In the genomic region with DNA sequence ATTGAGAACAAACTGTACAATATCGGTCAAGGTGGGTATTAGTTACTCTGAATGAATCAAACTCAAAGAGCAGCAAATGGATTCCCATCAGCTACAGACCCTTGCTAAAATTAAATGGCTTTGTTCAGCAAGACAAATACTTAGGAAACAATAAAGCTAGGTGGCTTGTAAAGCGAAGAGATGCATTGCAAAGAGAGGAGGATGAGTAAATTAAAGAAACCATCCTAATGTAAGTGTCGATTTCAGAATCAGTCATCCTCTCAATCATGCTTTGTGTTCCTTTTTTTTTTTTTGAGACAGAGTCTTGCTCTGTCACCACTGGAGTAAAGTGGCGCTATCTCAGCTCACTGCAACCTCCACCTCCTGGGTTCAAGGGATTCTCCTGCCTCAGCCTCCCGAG, we compare ENCODE assay signal across 1 cellular context.
TF ChIP-seq lines count a peak whose summit lies in the region.

No MANE protein-coding gene starts in this region.

TF ChIP-seq in GM12878, 131 proteins besides CTCF, POLR2A, EP300 and RAD21 (continued from another document):
- TF ChIP-seq, protein P1, sequence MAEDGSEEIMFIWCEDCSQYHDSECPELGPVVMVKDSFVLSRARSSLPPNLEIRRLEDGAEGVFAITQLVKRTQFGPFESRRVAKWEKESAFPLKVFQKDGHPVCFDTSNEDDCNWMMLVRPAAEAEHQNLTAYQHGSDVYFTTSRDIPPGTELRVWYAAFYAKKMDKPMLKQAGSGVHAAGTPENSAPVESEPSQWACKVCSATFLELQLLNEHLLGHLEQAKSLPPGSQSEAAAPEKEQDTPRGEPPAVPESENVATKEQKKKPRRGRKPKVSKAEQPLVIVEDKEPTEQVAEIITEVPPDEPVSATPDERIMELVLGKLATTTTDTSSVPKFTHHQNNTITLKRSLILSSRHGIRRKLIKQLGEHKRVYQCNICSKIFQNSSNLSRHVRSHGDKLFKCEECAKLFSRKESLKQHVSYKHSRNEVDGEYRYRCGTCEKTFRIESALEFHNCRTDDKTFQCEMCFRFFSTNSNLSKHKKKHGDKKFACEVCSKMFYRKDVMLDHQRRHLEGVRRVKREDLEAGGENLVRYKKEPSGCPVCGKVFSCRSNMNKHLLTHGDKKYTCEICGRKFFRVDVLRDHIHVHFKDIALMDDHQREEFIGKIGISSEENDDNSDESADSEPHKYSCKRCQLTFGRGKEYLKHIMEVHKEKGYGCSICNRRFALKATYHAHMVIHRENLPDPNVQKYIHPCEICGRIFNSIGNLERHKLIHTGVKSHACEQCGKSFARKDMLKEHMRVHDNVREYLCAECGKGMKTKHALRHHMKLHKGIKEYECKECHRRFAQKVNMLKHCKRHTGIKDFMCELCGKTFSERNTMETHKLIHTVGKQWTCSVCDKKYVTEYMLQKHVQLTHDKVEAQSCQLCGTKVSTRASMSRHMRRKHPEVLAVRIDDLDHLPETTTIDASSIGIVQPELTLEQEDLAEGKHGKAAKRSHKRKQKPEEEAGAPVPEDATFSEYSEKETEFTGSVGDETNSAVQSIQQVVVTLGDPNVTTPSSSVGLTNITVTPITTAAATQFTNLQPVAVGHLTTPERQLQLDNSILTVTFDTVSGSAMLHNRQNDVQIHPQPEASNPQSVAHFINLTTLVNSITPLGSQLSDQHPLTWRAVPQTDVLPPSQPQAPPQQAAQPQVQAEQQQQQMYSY (CRISPR knock-in tag; IDR thresholded peaks at IDR 0.05): no peak
- TF ChIP-seq, protein P2, sequence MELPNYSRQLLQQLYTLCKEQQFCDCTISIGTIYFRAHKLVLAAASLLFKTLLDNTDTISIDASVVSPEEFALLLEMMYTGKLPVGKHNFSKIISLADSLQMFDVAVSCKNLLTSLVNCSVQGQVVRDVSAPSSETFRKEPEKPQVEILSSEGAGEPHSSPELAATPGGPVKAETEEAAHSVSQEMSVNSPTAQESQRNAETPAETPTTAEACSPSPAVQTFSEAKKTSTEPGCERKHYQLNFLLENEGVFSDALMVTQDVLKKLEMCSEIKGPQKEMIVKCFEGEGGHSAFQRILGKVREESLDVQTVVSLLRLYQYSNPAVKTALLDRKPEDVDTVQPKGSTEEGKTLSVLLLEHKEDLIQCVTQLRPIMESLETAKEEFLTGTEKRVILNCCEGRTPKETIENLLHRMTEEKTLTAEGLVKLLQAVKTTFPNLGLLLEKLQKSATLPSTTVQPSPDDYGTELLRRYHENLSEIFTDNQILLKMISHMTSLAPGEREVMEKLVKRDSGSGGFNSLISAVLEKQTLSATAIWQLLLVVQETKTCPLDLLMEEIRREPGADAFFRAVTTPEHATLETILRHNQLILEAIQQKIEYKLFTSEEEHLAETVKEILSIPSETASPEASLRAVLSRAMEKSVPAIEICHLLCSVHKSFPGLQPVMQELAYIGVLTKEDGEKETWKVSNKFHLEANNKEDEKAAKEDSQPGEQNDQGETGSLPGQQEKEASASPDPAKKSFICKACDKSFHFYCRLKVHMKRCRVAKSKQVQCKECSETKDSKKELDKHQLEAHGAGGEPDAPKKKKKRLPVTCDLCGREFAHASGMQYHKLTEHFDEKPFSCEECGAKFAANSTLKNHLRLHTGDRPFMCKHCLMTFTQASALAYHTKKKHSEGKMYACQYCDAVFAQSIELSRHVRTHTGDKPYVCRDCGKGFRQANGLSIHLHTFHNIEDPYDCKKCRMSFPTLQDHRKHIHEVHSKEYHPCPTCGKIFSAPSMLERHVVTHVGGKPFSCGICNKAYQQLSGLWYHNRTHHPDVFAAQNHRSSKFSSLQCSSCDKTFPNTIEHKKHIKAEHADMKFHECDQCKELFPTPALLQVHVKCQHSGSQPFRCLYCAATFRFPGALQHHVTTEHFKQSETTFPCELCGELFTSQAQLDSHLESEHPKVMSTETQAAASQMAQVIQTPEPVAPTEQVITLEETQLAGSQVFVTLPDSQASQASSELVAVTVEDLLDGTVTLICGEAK (IDR thresholded peaks at IDR 0.05; ENCODE audit: borderline replicate concordance): peak; percentile 81
- TF ChIP-seq MYB (IDR thresholded peaks at IDR 0.05; ENCODE audit: borderline replicate concordance, low read depth, low read length) (no peak), SMAD1 (IDR thresholded peaks at IDR 0.05; ENCODE audit: low read depth, partially characterized antibody) (no peak), ATF7 (IDR thresholded peaks at IDR 0.05; ENCODE audit: low read depth) (peak; percentile 28; the same call in 1 of the 2 replicates), NFXL1 (IDR thresholded peaks at IDR 0.05; ENCODE audit: borderline replicate concordance) (no peak), RB1 (IDR thresholded peaks at IDR 0.05; ENCODE audit: borderline replicate concordance) (no peak), SIX5 (IDR thresholded peaks at IDR 0.05; ENCODE audit: low read depth, low read length, severe bottlenecking) (no peak), TBL1XR1 (IDR thresholded peaks at IDR 0.05; ENCODE audit: low read depth, low read length) (no peak), NBN (IDR thresholded peaks at IDR 0.05) (peak; percentile 29; the same call in 1 of the 2 replicates), ZNF24 (IDR thresholded peaks at IDR 0.05) (0 out of 2 replicates have a peak, but pooled peaks have one; percentile 20), DPF2 (IDR thresholded peaks at IDR 0.05) (0 out of 2 replicates have a peak, but pooled peaks have one; percentile 29), FOS (IDR thresholded peaks at IDR 0.05; ENCODE audit: borderline replicate concordance, extremely low read depth, insufficient read length) (no peak), SMAD5 (IDR thresholded peaks at IDR 0.05; ENCODE audit: low read depth) (no peak), POLR2AphosphoS2 (IDR thresholded peaks at IDR 0.05; ENCODE audit: low read depth, low read length) (no peak), ZZZ3 (IDR thresholded peaks at IDR 0.05; ENCODE audit: control insufficient read depth, insufficient read length, low read depth) (no peak), NR2F1 (conservative IDR thresholded peaks at IDR 0.05) (no peak), RAD51 (IDR thresholded peaks at IDR 0.05) (no peak)
- TF ChIP-seq, protein P3, sequence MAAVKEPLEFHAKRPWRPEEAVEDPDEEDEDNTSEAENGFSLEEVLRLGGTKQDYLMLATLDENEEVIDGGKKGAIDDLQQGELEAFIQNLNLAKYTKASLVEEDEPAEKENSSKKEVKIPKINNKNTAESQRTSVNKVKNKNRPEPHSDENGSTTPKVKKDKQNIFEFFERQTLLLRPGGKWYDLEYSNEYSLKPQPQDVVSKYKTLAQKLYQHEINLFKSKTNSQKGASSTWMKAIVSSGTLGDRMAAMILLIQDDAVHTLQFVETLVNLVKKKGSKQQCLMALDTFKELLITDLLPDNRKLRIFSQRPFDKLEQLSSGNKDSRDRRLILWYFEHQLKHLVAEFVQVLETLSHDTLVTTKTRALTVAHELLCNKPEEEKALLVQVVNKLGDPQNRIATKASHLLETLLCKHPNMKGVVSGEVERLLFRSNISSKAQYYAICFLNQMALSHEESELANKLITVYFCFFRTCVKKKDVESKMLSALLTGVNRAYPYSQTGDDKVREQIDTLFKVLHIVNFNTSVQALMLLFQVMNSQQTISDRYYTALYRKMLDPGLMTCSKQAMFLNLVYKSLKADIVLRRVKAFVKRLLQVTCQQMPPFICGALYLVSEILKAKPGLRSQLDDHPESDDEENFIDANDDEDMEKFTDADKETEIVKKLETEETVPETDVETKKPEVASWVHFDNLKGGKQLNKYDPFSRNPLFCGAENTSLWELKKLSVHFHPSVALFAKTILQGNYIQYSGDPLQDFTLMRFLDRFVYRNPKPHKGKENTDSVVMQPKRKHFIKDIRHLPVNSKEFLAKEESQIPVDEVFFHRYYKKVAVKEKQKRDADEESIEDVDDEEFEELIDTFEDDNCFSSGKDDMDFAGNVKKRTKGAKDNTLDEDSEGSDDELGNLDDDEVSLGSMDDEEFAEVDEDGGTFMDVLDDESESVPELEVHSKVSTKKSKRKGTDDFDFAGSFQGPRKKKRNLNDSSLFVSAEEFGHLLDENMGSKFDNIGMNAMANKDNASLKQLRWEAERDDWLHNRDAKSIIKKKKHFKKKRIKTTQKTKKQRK (IDR thresholded peaks at IDR 0.05; ENCODE audit: low read depth, low read length): no peak
- TF ChIP-seq, protein P4, sequence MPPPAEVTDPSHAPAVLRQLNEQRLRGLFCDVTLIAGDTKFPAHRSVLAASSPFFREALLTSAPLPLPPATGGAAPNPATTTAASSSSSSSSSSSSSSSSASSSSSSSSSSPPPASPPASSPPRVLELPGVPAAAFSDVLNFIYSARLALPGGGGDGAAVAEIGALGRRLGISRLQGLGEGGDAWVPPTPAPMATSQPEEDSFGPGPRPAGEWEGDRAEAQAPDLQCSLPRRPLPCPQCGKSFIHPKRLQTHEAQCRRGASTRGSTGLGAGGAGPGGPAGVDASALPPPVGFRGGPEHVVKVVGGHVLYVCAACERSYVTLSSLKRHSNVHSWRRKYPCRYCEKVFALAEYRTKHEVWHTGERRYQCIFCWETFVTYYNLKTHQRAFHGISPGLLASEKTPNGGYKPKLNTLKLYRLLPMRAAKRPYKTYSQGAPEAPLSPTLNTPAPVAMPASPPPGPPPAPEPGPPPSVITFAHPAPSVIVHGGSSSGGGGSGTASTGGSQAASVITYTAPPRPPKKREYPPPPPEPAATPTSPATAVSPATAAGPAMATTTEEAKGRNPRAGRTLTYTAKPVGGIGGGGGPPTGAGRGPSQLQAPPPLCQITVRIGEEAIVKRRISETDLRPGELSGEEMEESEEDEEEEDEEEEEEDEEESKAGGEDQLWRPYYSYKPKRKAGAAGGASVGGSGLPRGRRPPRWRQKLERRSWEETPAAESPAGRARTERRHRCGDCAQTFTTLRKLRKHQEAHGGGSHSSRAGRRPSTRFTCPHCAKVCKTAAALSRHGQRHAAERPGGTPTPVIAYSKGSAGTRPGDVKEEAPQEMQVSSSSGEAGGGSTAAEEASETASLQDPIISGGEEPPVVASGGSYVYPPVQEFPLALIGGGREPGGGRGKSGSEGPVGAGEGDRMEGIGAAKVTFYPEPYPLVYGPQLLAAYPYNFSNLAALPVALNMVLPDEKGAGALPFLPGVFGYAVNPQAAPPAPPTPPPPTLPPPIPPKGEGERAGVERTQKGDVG (CRISPR knock-in tag; IDR thresholded peaks at IDR 0.05): no peak
- TF ChIP-seq, protein P5, sequence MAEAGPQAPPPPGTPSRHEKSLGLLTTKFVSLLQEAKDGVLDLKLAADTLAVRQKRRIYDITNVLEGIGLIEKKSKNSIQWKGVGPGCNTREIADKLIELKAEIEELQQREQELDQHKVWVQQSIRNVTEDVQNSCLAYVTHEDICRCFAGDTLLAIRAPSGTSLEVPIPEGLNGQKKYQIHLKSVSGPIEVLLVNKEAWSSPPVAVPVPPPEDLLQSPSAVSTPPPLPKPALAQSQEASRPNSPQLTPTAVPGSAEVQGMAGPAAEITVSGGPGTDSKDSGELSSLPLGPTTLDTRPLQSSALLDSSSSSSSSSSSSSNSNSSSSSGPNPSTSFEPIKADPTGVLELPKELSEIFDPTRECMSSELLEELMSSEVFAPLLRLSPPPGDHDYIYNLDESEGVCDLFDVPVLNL (IDR thresholded peaks at IDR 0.05; ENCODE audit: low read depth, low read length): no peak
- TF ChIP-seq, protein P6, sequence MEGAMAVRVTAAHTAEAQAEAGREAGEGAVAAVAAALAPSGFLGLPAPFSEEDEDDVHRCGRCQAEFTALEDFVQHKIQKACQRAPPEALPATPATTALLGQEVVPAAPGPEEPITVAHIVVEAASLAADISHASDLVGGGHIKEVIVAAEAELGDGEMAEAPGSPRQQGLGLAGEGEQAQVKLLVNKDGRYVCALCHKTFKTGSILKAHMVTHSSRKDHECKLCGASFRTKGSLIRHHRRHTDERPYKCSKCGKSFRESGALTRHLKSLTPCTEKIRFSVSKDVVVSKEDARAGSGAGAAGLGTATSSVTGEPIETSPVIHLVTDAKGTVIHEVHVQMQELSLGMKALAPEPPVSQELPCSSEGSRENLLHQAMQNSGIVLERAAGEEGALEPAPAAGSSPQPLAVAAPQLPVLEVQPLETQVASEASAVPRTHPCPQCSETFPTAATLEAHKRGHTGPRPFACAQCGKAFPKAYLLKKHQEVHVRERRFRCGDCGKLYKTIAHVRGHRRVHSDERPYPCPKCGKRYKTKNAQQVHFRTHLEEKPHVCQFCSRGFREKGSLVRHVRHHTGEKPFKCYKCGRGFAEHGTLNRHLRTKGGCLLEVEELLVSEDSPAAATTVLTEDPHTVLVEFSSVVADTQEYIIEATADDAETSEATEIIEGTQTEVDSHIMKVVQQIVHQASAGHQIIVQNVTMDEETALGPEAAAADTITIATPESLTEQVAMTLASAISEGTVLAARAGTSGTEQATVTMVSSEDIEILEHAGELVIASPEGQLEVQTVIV (IDR thresholded peaks at IDR 0.05; ENCODE audit: borderline replicate concordance, partially characterized antibody): no peak
- TF ChIP-seq, protein P7, sequence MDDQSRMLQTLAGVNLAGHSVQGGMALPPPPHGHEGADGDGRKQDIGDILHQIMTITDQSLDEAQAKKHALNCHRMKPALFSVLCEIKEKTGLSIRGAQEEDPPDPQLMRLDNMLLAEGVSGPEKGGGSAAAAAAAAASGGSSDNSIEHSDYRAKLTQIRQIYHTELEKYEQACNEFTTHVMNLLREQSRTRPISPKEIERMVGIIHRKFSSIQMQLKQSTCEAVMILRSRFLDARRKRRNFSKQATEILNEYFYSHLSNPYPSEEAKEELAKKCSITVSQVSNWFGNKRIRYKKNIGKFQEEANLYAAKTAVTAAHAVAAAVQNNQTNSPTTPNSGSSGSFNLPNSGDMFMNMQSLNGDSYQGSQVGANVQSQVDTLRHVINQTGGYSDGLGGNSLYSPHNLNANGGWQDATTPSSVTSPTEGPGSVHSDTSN (IDR thresholded peaks at IDR 0.05; ENCODE audit: insufficient replicate concordance, low read depth, low read length): no peak
- TF ChIP-seq, protein P8, sequence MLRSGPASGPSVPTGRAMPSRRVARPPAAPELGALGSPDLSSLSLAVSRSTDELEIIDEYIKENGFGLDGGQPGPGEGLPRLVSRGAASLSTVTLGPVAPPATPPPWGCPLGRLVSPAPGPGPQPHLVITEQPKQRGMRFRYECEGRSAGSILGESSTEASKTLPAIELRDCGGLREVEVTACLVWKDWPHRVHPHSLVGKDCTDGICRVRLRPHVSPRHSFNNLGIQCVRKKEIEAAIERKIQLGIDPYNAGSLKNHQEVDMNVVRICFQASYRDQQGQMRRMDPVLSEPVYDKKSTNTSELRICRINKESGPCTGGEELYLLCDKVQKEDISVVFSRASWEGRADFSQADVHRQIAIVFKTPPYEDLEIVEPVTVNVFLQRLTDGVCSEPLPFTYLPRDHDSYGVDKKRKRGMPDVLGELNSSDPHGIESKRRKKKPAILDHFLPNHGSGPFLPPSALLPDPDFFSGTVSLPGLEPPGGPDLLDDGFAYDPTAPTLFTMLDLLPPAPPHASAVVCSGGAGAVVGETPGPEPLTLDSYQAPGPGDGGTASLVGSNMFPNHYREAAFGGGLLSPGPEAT (IDR thresholded peaks at IDR 0.05; ENCODE audit: low read depth): no peak
- TF ChIP-seq, protein P9, sequence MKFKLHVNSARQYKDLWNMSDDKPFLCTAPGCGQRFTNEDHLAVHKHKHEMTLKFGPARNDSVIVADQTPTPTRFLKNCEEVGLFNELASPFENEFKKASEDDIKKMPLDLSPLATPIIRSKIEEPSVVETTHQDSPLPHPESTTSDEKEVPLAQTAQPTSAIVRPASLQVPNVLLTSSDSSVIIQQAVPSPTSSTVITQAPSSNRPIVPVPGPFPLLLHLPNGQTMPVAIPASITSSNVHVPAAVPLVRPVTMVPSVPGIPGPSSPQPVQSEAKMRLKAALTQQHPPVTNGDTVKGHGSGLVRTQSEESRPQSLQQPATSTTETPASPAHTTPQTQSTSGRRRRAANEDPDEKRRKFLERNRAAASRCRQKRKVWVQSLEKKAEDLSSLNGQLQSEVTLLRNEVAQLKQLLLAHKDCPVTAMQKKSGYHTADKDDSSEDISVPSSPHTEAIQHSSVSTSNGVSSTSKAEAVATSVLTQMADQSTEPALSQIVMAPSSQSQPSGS (IDR thresholded peaks at IDR 0.05; ENCODE audit: low read length): no peak
